5 cellular contexts compared by ENCODE assay signal in genomic region chrX:30773764-30774163, GRCh38.
A peak's percentile ranks its signal among the peaks of the same experiment; 100 is the strongest.
DNase-seq lines count a peak whose midpoint lies in the region; ATAC-seq, FAIRE-seq and TF ChIP-seq lines count a peak whose summit lies in the region.
"Not testable (repeated sequence)": the region's sequence is repeated elsewhere in the genome, so short reads cannot be mapped to it uniquely, and the experiment has no call there.

No MANE protein-coding gene starts in this region.

- peak; percentile 51 for ATAC-seq in esophagus mucosa

- DNase-seq in amniotic epithelial cell (ENCODE audit: low read depth) (peak; percentile 1), bronchial epithelial cell (ENCODE audit: low read depth) (peak; percentile 25), epithelial cell of esophagus (ENCODE audit: low read depth) (peak; percentile 56)

- H3K4me3 ChIP-seq in bronchial epithelial cell (ENCODE audit: low read depth, low read length); epithelial cell of esophagus (ENCODE audit: low read length): not testable (repeated sequence)

- H3K27me3 ChIP-seq in bronchial epithelial cell (ENCODE audit: control insufficient read depth, insufficient read depth, low read length): not testable (repeated sequence)

- TF ChIP-seq CTCF in bronchial epithelial cell (IDR thresholded peaks at IDR 0.05; ENCODE audit: insufficient read depth, low read length, severe bottlenecking); epithelial cell of esophagus (IDR thresholded peaks at IDR 0.05; ENCODE audit: insufficient read depth, low read depth, low read length, missing control alignments): not testable (repeated sequence)

- FAIRE-seq in bronchial epithelial cell (lab: Jason Lieb, UNC): not testable (repeated sequence)
- peak; percentile 43 for FAIRE-seq in colon (lab: Jason Lieb, UNC)

- not testable (repeated sequence) for H3K36me3 ChIP-seq in bronchial epithelial cell (ENCODE audit: control insufficient read depth, insufficient read depth, low read length)

Comparison
In these comparisons a context has a peak if more than half of its experiments do, and no peak if none do; other contexts are left out.
1. DNase-seq: peak in every context shown above with its lines; median percentile 56 in epithelial cell of esophagus; 25 in bronchial epithelial cell; 1 in amniotic epithelial cell.